In genomic region chr7:17549406-17549805, GRCh38 we compare ENCODE assay signal across 32 cellular contexts.
"Had no signal": no experiment of that assay in that cellular context is flagged by ENCODE, and none has a peak within 500 bp of the region (broad histone marks: within the 10 kb centered on the region; RNA-seq: fewer than 3 reads in every experiment).

No MANE protein-coding gene starts in this region.

- FAIRE-seq: urothelium cell line had no signal

- H3K27ac ChIP-seq: neutrophil, parathyroid adenoma, psoas muscle, right lobe of liver, sigmoid colon, spleen, suprapubic skin, testis, tibial artery, upper lobe of left lung, vagina had no signal

- H3K4me3 ChIP-seq: psoas muscle, right lobe of liver, sigmoid colon, smooth muscle cell, spleen, suprapubic skin, testis, tibial artery, upper lobe of left lung, vagina had no signal

- H3K36me3 Mint-ChIP-seq: naive thymus-derived CD8-positive, alpha-beta T cell; natural killer cell treated with Interleukin-12 subunit alpha and Interleukin-12 subunit beta and Interleukin-15 and Interleukin-18, amount 100 ng/mL, for 72 hours; stimulated activated memory B cell treated with anti-CD40 and anti-IgM and Interleukin-4, amounts not matched to agents 10 μg/mL and 1 μg/mL and 100 μg/mL, for 72 hours had no signal

- H3K4me1 ChIP-seq: parathyroid adenoma, psoas muscle, spleen, testis had no signal

- DNase-seq: naive thymus-derived CD8-positive, alpha-beta T cell; nephron progenitor cell; nucleus accumbens; posterior cingulate gyrus; psoas muscle; right cardiac atrium; right lobe of liver; sigmoid colon; spleen; stimulated activated CD4-positive, alpha-beta T cell treated with anti-CD3 and anti-CD28 coated beads, Interleukin-12 subunit alpha, Interleukin-12 subunit beta, amount 100 ng/mL, for 4 hours; stimulated activated CD4-positive, alpha-beta T cell treated with anti-CD3 and anti-CD28 coated beads, Interleukin-1b, Interleukin-23, amount 100 ng/mL, for 48 hours; stimulated activated CD4-positive, alpha-beta T cell treated with anti-CD3 and anti-CD28 coated beads, Interleukin-4, amount 100 ng/mL, for 1 hour; stimulated activated CD4-positive, alpha-beta T cell treated with anti-CD3 and anti-CD28 coated beads, Interleukin-4, amount 100 ng/mL, for 4 hours; stimulated activated CD8-positive, alpha-beta memory T cell treated with anti-CD3 and anti-CD28 coated beads, Interleukin-4, amount 100 ng/mL, for 48 hours; stimulated activated naive CD4-positive, alpha-beta T cell; stimulated activated naive CD8-positive, alpha-beta T cell treated with anti-CD3 and anti-CD28 coated beads, Interleukin-15, amount 100 ng/mL, for 72 hours; stimulated activated naive CD8-positive, alpha-beta T cell treated with anti-CD3 and anti-CD28 coated beads, Interleukin-15, Interleukin-2, amounts not matched to agents 100 U/mL and 50 U/mL, for 24 hours; substantia nigra; testis; tibial artery; trophoblast cell; upper lobe of left lung had no signal

- H3K9ac ChIP-seq: parathyroid adenoma had no signal

- H3K27me3 Mint-ChIP-seq: progenitor cell of endocrine pancreas; stimulated activated memory B cell treated with anti-CD40 and anti-IgM and Interleukin-4, amounts not matched to agents 10 μg/mL and 1 μg/mL and 100 μg/mL, for 72 hours had no signal

- ATAC-seq: naive thymus-derived CD8-positive, alpha-beta T cell; natural killer cell treated with Interleukin-12 subunit alpha and Interleukin-12 subunit beta and Interleukin-15 and Interleukin-18, amount 100 ng/mL, for 72 hours; psoas muscle; right cardiac atrium; right lobe of liver; stimulated activated memory B cell treated with anti-CD40 and anti-IgM and Interleukin-4, amounts not matched to agents 10 μg/mL and 1 μg/mL and 100 μg/mL, for 72 hours; stimulated activated naive CD8-positive, alpha-beta T cell treated with anti-CD3 and anti-CD28 coated beads, Interleukin-15, amount 100 ng/mL, for 72 hours; stimulated activated naive CD8-positive, alpha-beta T cell treated with anti-CD3 and anti-CD28 coated beads, Interleukin-15, Interleukin-2, amounts not matched to agents 100 U/mL and 50 U/mL, for 24 hours had no signal

- H3K27ac Mint-ChIP-seq: naive thymus-derived CD8-positive, alpha-beta T cell; natural killer cell treated with Interleukin-12 subunit alpha and Interleukin-12 subunit beta and Interleukin-15 and Interleukin-18, amount 100 ng/mL, for 72 hours; nephron progenitor cell; progenitor cell of endocrine pancreas; stimulated activated memory B cell treated with anti-CD40 and anti-IgM and Interleukin-4, amounts not matched to agents 10 μg/mL and 1 μg/mL and 100 μg/mL, for 72 hours; stimulated activated naive CD8-positive, alpha-beta T cell treated with anti-CD3 and anti-CD28 coated beads, Interleukin-15, amount 100 ng/mL, for 72 hours had no signal

- H3K9me3 Mint-ChIP-seq: nephron progenitor cell; stimulated activated memory B cell treated with anti-CD40 and anti-IgM and Interleukin-4, amounts not matched to agents 10 μg/mL and 1 μg/mL and 100 μg/mL, for 72 hours; stimulated activated naive CD8-positive, alpha-beta T cell treated with anti-CD3 and anti-CD28 coated beads, Interleukin-15, amount 100 ng/mL, for 72 hours had no signal

- H3K4me1 Mint-ChIP-seq: naive thymus-derived CD8-positive, alpha-beta T cell; nephron progenitor cell; stimulated activated memory B cell treated with anti-CD40 and anti-IgM and Interleukin-4, amounts not matched to agents 10 μg/mL and 1 μg/mL and 100 μg/mL, for 72 hours; stimulated activated naive CD8-positive, alpha-beta T cell treated with anti-CD3 and anti-CD28 coated beads, Interleukin-15, amount 100 ng/mL, for 72 hours had no signal

- H3K9me3 ChIP-seq: neutrophil, psoas muscle, right lobe of liver, sigmoid colon, suprapubic skin, testis, tibial artery, upper lobe of left lung, vagina had no signal

- H3K27me3 ChIP-seq: neutrophil, right lobe of liver, sigmoid colon, spleen, suprapubic skin, testis, tibial artery, upper lobe of left lung, vagina had no signal

- H3K36me3 ChIP-seq: neutrophil, right lobe of liver, sigmoid colon, spleen, suprapubic skin, tibial artery, upper lobe of left lung, vagina had no signal

- H3K4me3 Mint-ChIP-seq: naive thymus-derived CD8-positive, alpha-beta T cell; natural killer cell treated with Interleukin-12 subunit alpha and Interleukin-12 subunit beta and Interleukin-15 and Interleukin-18, amount 100 ng/mL, for 72 hours; nephron progenitor cell; neural crest cell; stimulated activated memory B cell treated with anti-CD40 and anti-IgM and Interleukin-4, amounts not matched to agents 10 μg/mL and 1 μg/mL and 100 μg/mL, for 72 hours; stimulated activated naive CD8-positive, alpha-beta T cell treated with anti-CD3 and anti-CD28 coated beads, Interleukin-15, amount 100 ng/mL, for 72 hours had no signal
